ENCODE assay signal across 10 cellular contexts in the genomic region with DNA sequence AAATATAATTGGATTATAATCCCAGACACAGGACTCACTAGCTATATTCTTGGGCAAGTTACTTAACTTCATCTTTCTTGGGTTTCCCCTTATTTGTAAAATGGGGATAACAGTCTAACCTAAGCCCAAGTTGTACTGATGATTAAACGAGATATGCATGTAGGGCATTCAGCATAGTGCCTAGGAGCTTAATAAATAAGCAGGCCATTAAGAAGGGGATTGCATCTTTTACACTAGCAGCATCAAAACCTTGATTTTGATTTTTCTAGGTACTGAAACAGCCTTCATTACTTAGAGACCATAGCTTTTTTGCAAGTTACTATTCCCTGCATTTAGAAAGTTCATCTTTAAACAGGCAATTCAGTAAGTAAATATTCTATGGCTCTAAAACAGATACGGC. TPM values are rescaled to one million over a fixed set of nuclear protein-coding genes. Genes with fewer than 3 reads are reported as not detected.
A peak's percentile ranks its signal among the peaks of the same experiment; 100 is the strongest.
DNase-seq lines count a peak whose midpoint lies in the region; ATAC-seq and TF ChIP-seq lines count a peak whose summit lies in the region.
"Had no signal": no experiment of that assay in that cellular context is flagged by ENCODE, and none has a peak within 500 bp of the region (broad histone marks: within the 10 kb centered on the region; RNA-seq: fewer than 3 reads in every experiment).

No MANE protein-coding gene starts in this region.

- H3K36me3 ChIP-seq in BE2C: no peaks in the 10 kb centered on the region
- H3K36me3 ChIP-seq in MG63: peaks cover 11% of the 10 kb centered on the region
- H3K36me3 ChIP-seq in neural cell (ENCODE audit: insufficient read depth, low read length): no peaks in the 10 kb centered on the region
- no peaks in the 10 kb centered on the region for H3K36me3 ChIP-seq in mesendoderm (ENCODE audit: control insufficient read depth, insufficient read depth, low read length)
- no peaks in the 10 kb centered on the region for H3K36me3 ChIP-seq in mucosa of descending colon (ENCODE audit: low read depth)

- no CpG with 5 or more reads among the region's 2 CpGs for WGBS in mesendoderm (ENCODE audit: extremely low coverage, insufficient coverage, low lambda C conversion rate)

- no peak overlapping the region for H2BK5ac ChIP-seq in mesendoderm (ENCODE audit: low read length)

- no peak overlapping the region for H4K8ac ChIP-seq in mesendoderm (ENCODE audit: low read depth, low read length)

- H2BK15ac ChIP-seq in mesendoderm (replicated peaks; ENCODE audit: low read depth): no peak overlapping the region

- H3K4me1 ChIP-seq in BE2C: no peaks in the 10 kb centered on the region; the same call in 1 of the 2 replicates
- H3K4me1 ChIP-seq in mesendoderm (ENCODE audit: control insufficient read depth, low read depth, low read length): no peaks in the 10 kb centered on the region
- H3K4me1 ChIP-seq in mucosa of descending colon (ENCODE audit: low read depth): peaks cover 5% of the 10 kb centered on the region

- TF ChIP-seq CTCF in BE2C (IDR thresholded peaks at IDR 0.05; ENCODE audit: low read depth, low read length): no peak
- no peak for TF ChIP-seq CTCF in dorsolateral prefrontal cortex (IDR thresholded peaks at IDR 0.05 in 54 of 56, conservative IDR thresholded peaks at IDR 0.05 in 2 of 56; ENCODE audit: low read depth in 1 of 56, partially characterized antibody in 56 of 56)
- TF ChIP-seq CTCF in neural cell (IDR thresholded peaks at IDR 0.05; ENCODE audit: poor library complexity, severe bottlenecking): no peak
- no peak for TF ChIP-seq CTCF in mucosa of descending colon (IDR thresholded peaks at IDR 0.05)

- H3K27ac ChIP-seq in dorsolateral prefrontal cortex (peak overlapping the region; percentile 91 to 100 (median 99)), neural cell (ENCODE audit: low read length) (peak overlapping the region; percentile 94), mesendoderm (ENCODE audit: low read depth, low read length) (no peak overlapping the region)

- peaks cover 40% of the 10 kb centered on the region for H3K79me2 ChIP-seq in neural cell (replicated peaks; ENCODE audit: insufficient read depth, low read length)
- H3K79me2 ChIP-seq in mesendoderm (ENCODE audit: control insufficient read depth, insufficient read depth, low read length): peaks cover 10% of the 10 kb centered on the region

- no peak overlapping the region for H3K23ac ChIP-seq in mesendoderm (ENCODE audit: low read length)

- no peak overlapping the region for H3K18ac ChIP-seq in mesendoderm (ENCODE audit: low read length)

- H3K4me3 ChIP-seq in BE2C (ENCODE audit: low read depth, low read length) (peak overlapping the region; percentile 57), MG63 (peak overlapping the region; percentile 68), dorsolateral prefrontal cortex (peak overlapping the region; percentile 54 to 97 (median 79)), neural cell (ENCODE audit: low read length) (peak overlapping the region; percentile 73), mesendoderm (ENCODE audit: low read length) (no peak overlapping the region), mucosa of descending colon (no peak overlapping the region)

- no peaks in the 10 kb centered on the region for H3K79me1 ChIP-seq in mesendoderm (ENCODE audit: low read length)

- no peak for TF ChIP-seq RAD21 in neural cell (conservative IDR thresholded peaks at IDR 0.05)

- no peak for TF ChIP-seq EP300 in neural cell (conservative IDR thresholded peaks at IDR 0.05; ENCODE audit: poor library complexity, severe bottlenecking)

- H3K9me3 ChIP-seq in BE2C (no peaks in the 10 kb centered on the region), MG63 (no peaks in the 10 kb centered on the region), neural cell (ENCODE audit: low read length) (no peaks in the 10 kb centered on the region), mucosa of descending colon (no peaks in the 10 kb centered on the region)

- intact Hi-C loops in dorsolateral prefrontal cortex (cut with DNase I): loop anchor here (2.0 to 10.0 kb wide), 5 partner anchors 64 to 692 kb away; no protein-coding TSS in a partner anchor
- intact Hi-C loops in mucosa of descending colon (cut with DNase I, micrococcal nuclease): no loop called here

- H3K9ac ChIP-seq in neural cell (ENCODE audit: low read length) (peak overlapping the region; percentile 81), mesendoderm (ENCODE audit: low read length) (no peak overlapping the region)

- peaks cover 9% of the 10 kb centered on the region for H3F3A ChIP-seq in neural cell (ENCODE audit: insufficient read depth, low read length, poor library complexity, severe bottlenecking)

- H2AFZ ChIP-seq in neural cell (ENCODE audit: low read depth, low read length): no peak overlapping the region

- H2BK120ac ChIP-seq in mesendoderm (ENCODE audit: low read depth, low read length): no peak overlapping the region

- no peak overlapping the region for H3K56ac ChIP-seq in mesendoderm (ENCODE audit: low read length)

- H4K5ac ChIP-seq in mesendoderm (ENCODE audit: low read length): no peak overlapping the region

- H4K20me1 ChIP-seq in neural cell (ENCODE audit: insufficient read depth): no peaks in the 10 kb centered on the region

- no peak overlapping the region for H2AK5ac ChIP-seq in mesendoderm (ENCODE audit: low read length)

- H3K9me2 ChIP-seq in neural cell (ENCODE audit: insufficient read depth, low read length): no peaks in the 10 kb centered on the region

- no peak for ATAC-seq in mucosa of descending colon
- ATAC-seq: stimulated activated naive CD8-positive, alpha-beta T cell treated with anti-CD3 and anti-CD28 coated beads, Interleukin-15, Interleukin-2, amounts not matched to agents 100 U/mL and 50 U/mL, for 24 hours had no signal

- H3K4me2 ChIP-seq in neural cell (ENCODE audit: low read length) (peak overlapping the region; percentile 85), mesendoderm (ENCODE audit: low read length) (no peak overlapping the region)

- DNase-seq in BE2C: no peak
- DNase-seq in MG63: no peak
- no peak for DNase-seq in dorsolateral prefrontal cortex
- no peak for DNase-seq in mesendoderm
- no peak for DNase-seq in mucosa of descending colon
- no peak for DNase-seq in HuH-7.5 (ENCODE audit: low spot score)
- DNase-seq in iPS-NIHi7 (ENCODE audit: extremely low spot score): no peak
- DNase-seq: stimulated activated naive CD8-positive, alpha-beta T cell treated with anti-CD3 and anti-CD28 coated beads, Interleukin-15, Interleukin-2, amounts not matched to agents 100 U/mL and 50 U/mL, for 24 hours; T1000 had no signal

- no peak overlapping the region for H3K4ac ChIP-seq in mesendoderm (ENCODE audit: low read depth, low read length)

- H3K27me3 ChIP-seq in BE2C (no peaks in the 10 kb centered on the region), MG63 (no peaks in the 10 kb centered on the region), dorsolateral prefrontal cortex (no peaks in the 10 kb centered on the region), neural cell (ENCODE audit: insufficient read depth, low read depth, low read length) (no peaks in the 10 kb centered on the region), mesendoderm (ENCODE audit: insufficient read depth, low read length, poor library complexity) (no peaks in the 10 kb centered on the region)

TF ChIP-seq in neural cell, 6 proteins besides CTCF, POLR2A, EP300 and RAD21:
- no peak for TF ChIP-seq EZH2 (IDR thresholded peaks at IDR 0.05; ENCODE audit: borderline replicate concordance, insufficient read depth, low read length, poor library complexity, severe bottlenecking)
- TF ChIP-seq MXI1 (conservative IDR thresholded peaks at IDR 0.05; ENCODE audit: poor library complexity, severe bottlenecking): no peak
- no peak for TF ChIP-seq SMC3 (conservative IDR thresholded peaks at IDR 0.05; ENCODE audit: poor library complexity)
- TF ChIP-seq POLR2AphosphoS5 (IDR thresholded peaks at IDR 0.05): no peak
- no peak for TF ChIP-seq TAF1 (IDR thresholded peaks at IDR 0.05; ENCODE audit: low read depth)
- TF ChIP-seq, protein P1, sequence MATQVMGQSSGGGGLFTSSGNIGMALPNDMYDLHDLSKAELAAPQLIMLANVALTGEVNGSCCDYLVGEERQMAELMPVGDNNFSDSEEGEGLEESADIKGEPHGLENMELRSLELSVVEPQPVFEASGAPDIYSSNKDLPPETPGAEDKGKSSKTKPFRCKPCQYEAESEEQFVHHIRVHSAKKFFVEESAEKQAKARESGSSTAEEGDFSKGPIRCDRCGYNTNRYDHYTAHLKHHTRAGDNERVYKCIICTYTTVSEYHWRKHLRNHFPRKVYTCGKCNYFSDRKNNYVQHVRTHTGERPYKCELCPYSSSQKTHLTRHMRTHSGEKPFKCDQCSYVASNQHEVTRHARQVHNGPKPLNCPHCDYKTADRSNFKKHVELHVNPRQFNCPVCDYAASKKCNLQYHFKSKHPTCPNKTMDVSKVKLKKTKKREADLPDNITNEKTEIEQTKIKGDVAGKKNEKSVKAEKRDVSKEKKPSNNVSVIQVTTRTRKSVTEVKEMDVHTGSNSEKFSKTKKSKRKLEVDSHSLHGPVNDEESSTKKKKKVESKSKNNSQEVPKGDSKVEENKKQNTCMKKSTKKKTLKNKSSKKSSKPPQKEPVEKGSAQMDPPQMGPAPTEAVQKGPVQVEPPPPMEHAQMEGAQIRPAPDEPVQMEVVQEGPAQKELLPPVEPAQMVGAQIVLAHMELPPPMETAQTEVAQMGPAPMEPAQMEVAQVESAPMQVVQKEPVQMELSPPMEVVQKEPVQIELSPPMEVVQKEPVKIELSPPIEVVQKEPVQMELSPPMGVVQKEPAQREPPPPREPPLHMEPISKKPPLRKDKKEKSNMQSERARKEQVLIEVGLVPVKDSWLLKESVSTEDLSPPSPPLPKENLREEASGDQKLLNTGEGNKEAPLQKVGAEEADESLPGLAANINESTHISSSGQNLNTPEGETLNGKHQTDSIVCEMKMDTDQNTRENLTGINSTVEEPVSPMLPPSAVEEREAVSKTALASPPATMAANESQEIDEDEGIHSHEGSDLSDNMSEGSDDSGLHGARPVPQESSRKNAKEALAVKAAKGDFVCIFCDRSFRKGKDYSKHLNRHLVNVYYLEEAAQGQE (IDR thresholded peaks at IDR 0.05; ENCODE audit: borderline replicate concordance): no peak

RNA-seq across cellular contexts. Expression of a gene that starts 2.2 kb away (rescaled TPM):
- polyA plus RNA-seq in BE2C (2012; ENCODE audit: insufficient read depth, insufficient read length, low read depth): 42.1 TPM
- 125 and 191 TPM in 2 replicates for total RNA-seq in MG63 (2014; rRNA removed; shearing (Covaris generic); ENCODE audit: low replicate concordance)
- 1,000 to 10,000 TPM in 8 of 120 experiments, 100 to 1,000 TPM in 112; 292 to 1,535 (median 581) TPM for total RNA-seq in dorsolateral prefrontal cortex
- polyA plus RNA-seq in neural cell: 36.1 and 39.0 TPM in 2 replicates
- 157 and 176 TPM in 2 replicates for polyA minus RNA-seq in neural cell
- 119 TPM for polyA plus RNA-seq in mesendoderm (2013, experiment 1 of 2)
- 114 TPM for polyA plus RNA-seq in mesendoderm (2013, experiment 2 of 2)
- total RNA-seq in mucosa of descending colon: 100 to 1,000 TPM in 1 of 3 donors, 10 to 100 TPM in 2; 11.3 to 129 (median 35.8) TPM

Comparison
In these comparisons a context has a peak if more than half of its experiments do, and no peak if none do; other contexts are left out.
1. H3K4me3 ChIP-seq: peak in BE2C (single experiment), MG63 (single experiment), dorsolateral prefrontal cortex (59 of 59) and neural cell (single experiment); none in mesendoderm (single experiment) and mucosa of descending colon (single experiment).
2. intact Hi-C loops: an anchor here in dorsolateral prefrontal cortex (2.0 to 10.0 kb wide); none called in mucosa of descending colon.